ENCODE assay signal across 17 cellular contexts in genomic region chr5:91925249-91925648, GRCh38.
DNase-seq lines count a peak whose midpoint lies in the region; ATAC-seq, FAIRE-seq and TF ChIP-seq lines count a peak whose summit lies in the region.
"Had no signal": no experiment of that assay in that cellular context is flagged by ENCODE, and none has a peak within 500 bp of the region (broad histone marks: within the 10 kb centered on the region; RNA-seq: fewer than 3 reads in every experiment).

No MANE protein-coding gene starts in this region.

- H3K9me2 ChIP-seq in GM23338 (ENCODE audit: insufficient read depth) (no peaks in the 10 kb centered on the region), hepatocyte (replicated peaks; ENCODE audit: insufficient read depth) (no peaks in the 10 kb centered on the region)

- H3K79me2 ChIP-seq in GM23338 (replicated peaks; ENCODE audit: insufficient read depth) (no peaks in the 10 kb centered on the region), hepatocyte (no peaks in the 10 kb centered on the region)

- no peak for DNase-seq in GM23338 (ENCODE audit: low spot score)
- DNase-seq in amniotic epithelial cell (ENCODE audit: low read depth): peak; percentile 9
- DNase-seq in hepatocyte (ENCODE audit: low spot score): peak; percentile 14
- DNase-seq in medulla oblongata (ENCODE audit: extremely low spot score): peak; percentile 3
- DNase-seq in WERI-Rb-1: no peak
- DNase-seq in 8988T: no peak
- no peak for DNase-seq in D721Med (ENCODE audit: insufficient read length, low spot score)
- DNase-seq: C1 segment of cervical spinal cord; Calu3; CD4-positive, alpha-beta T cell; DMS79; GM23248; H9 had no signal

- ATAC-seq in GM23338 (no peak), GM21367 (IDR thresholded peaks at IDR 0.05; ENCODE audit: unreplicated experiment) (no peak)
- ATAC-seq: GM12878 had no signal

- H3K9me3 ChIP-seq in hepatocyte (ENCODE audit: low read depth) (no peaks in the 10 kb centered on the region), WERI-Rb-1 (ENCODE audit: severe bottlenecking) (no peaks in the 10 kb centered on the region)

- no peaks in the 10 kb centered on the region for H3K36me3 ChIP-seq in GM23338 (ENCODE audit: insufficient read depth)
- H3K36me3 ChIP-seq in hepatocyte (replicated peaks; ENCODE audit: insufficient read depth, low read depth): no peaks in the 10 kb centered on the region
- H3K36me3 ChIP-seq in WERI-Rb-1: no peaks in the 10 kb centered on the region

- 68% methylated on average over 1 of the region's 1 CpG for WGBS in hepatocyte (ENCODE audit: low lambda C conversion rate, missing lambda C conversion rate)

- H3K4me3 Mint-ChIP-seq in GM23338: no peak overlapping the region
- H3K4me3 Mint-ChIP-seq: B cell; CD4-positive, alpha-beta T cell; H9 had no signal

- H3K4me2 ChIP-seq in GM23338 (no peak overlapping the region), hepatocyte (no peak overlapping the region)

- H2AFZ ChIP-seq in GM23338 (no peak overlapping the region), hepatocyte (no peak overlapping the region)
- H2AFZ ChIP-seq: GM23248 had no signal

- H3K27me3 ChIP-seq in GM23338 (ENCODE audit: insufficient read depth): no peaks in the 10 kb centered on the region
- H3K27me3 ChIP-seq in hepatocyte: no peaks in the 10 kb centered on the region
- no peaks in the 10 kb centered on the region for H3K27me3 ChIP-seq in WERI-Rb-1 (ENCODE audit: insufficient read depth, low read depth, severe bottlenecking)

- H3K4me1 ChIP-seq in GM23338 (ENCODE audit: insufficient read depth): peaks cover 7% of the 10 kb centered on the region; the same call in 1 of the 2 replicates
- H3K4me1 ChIP-seq in hepatocyte (ENCODE audit: insufficient read depth): no peaks in the 10 kb centered on the region

- no peak for FAIRE-seq in D721Med (lab: Jason Lieb, UNC)
- FAIRE-seq: GM12878, GM18507 had no signal

- H3K4me3 ChIP-seq in GM23338: no peak overlapping the region
- H3K4me3 ChIP-seq in hepatocyte: no peak overlapping the region
- no peak overlapping the region for H3K4me3 ChIP-seq in WERI-Rb-1 (ENCODE audit: low read depth, low read length)
- H3K4me3 ChIP-seq: GM12878, GM23248 had no signal

- H3K27ac Mint-ChIP-seq in GM23338: peak overlapping the region; percentile 19; the same call in 1 of the 2 replicates
- H3K27ac Mint-ChIP-seq: B cell; CD4-positive, alpha-beta T cell; H9 had no signal

- no peaks in the 10 kb centered on the region for H3F3A ChIP-seq in GM23338 (replicated peaks; ENCODE audit: low read depth)

- no peaks in the 10 kb centered on the region for H3K36me3 Mint-ChIP-seq in GM23338 (ENCODE audit: low read depth)

- H4K20me1 ChIP-seq in GM23338 (replicated peaks; ENCODE audit: insufficient read depth) (no peaks in the 10 kb centered on the region), hepatocyte (ENCODE audit: insufficient read depth, poor library complexity, severe bottlenecking) (no peaks in the 10 kb centered on the region)

- H3K9me3 Mint-ChIP-seq in GM23338: no peaks in the 10 kb centered on the region
- H3K9me3 Mint-ChIP-seq: CD4-positive, alpha-beta T cell; H9 had no signal

- peaks cover 2% of the 10 kb centered on the region for H3K27me3 Mint-ChIP-seq in GM23338 (ENCODE audit: insufficient read depth, low read depth, poor library complexity)
- H3K27me3 Mint-ChIP-seq: B cell; CD4-positive, alpha-beta T cell had no signal

- peaks cover 6% of the 10 kb centered on the region; the same call in 2 of the 3 replicates for H3K4me1 Mint-ChIP-seq in GM23338
- H3K4me1 Mint-ChIP-seq: B cell had no signal

- H3K27ac ChIP-seq in GM23338 (ENCODE audit: low read depth): no peak overlapping the region
- no peak overlapping the region for H3K27ac ChIP-seq in hepatocyte
- H3K27ac ChIP-seq in WERI-Rb-1: no peak overlapping the region
- H3K27ac ChIP-seq: GM23248 had no signal

- TF ChIP-seq CTCF in GM23338 (conservative IDR thresholded peaks at IDR 0.05; ENCODE audit: low read depth in 2 of 2): no peak
- TF ChIP-seq CTCF in hepatocyte (IDR thresholded peaks at IDR 0.05; ENCODE audit: poor library complexity): no peak
- TF ChIP-seq CTCF in WERI-Rb-1 (IDR thresholded peaks at IDR 0.05; ENCODE audit: low read depth, low read length): no peak
- no peak for TF ChIP-seq CTCF in D721Med (IDR thresholded peaks at IDR 0.05; ENCODE audit: insufficient read depth, missing control alignments)

TF ChIP-seq in GM23338, 12 proteins besides CTCF, POLR2A, EP300 and RAD21:
- TF ChIP-seq ZNF331 (CRISPR knock-in tag; IDR thresholded peaks at IDR 0.05; ENCODE audit: low read depth) (no peak), EZH2 (IDR thresholded peaks at IDR 0.05; ENCODE audit: low read depth, unreplicated experiment) (no peak), ETS1 (IDR thresholded peaks at IDR 0.05) (no peak)

Comparison
In these comparisons a context has a peak if more than half of its experiments do, and no peak if none do; other contexts are left out.
1. DNase-seq: peak in amniotic epithelial cell (single experiment), hepatocyte (single experiment) and medulla oblongata (single experiment); none in GM23338 (single experiment), WERI-Rb-1 (single experiment), 8988T (single experiment) and D721Med (single experiment).